Comparison of ENCODE assay signal across 17 cellular contexts in the genomic region with DNA sequence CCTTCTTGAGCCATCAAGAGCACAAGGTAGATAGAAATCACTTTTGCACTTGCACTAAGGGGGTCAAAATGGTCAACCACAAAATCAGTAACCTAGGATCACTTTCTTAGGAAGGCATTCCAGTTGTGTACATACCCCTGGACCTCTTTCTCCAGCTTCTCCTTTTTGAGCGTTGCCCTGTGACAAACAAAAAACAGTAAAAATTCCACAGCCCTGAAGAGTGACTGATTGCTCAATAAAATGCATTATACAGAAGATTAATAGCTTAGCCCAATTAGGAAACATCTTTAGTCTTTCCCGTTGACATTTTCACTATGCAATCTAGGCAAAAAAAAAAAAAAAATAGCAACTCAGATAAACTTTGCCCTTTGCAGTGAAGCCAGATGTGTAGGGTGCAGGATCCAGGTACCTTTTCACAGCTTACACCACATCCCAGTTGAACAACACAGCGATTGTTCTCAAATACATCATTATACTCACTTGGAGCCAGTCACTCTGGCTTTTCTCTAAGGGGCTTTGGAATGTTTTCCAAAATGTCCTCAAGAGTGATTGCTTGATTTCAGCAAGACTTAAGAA. TPM values are rescaled to one million over a fixed set of nuclear protein-coding genes. Genes with fewer than 3 reads are reported as not detected.
"Had no signal": no experiment of that assay in that cellular context is flagged by ENCODE, and none has a peak within 500 bp of the region (broad histone marks: within the 10 kb centered on the region; RNA-seq: fewer than 3 reads in every experiment).

No MANE protein-coding gene starts in this region.

- H3K4me3 ChIP-seq: body of pancreas, gastroesophageal sphincter, suprapubic skin, upper lobe of right lung had no signal

- H3K4me1 ChIP-seq: body of pancreas, gastroesophageal sphincter, suprapubic skin, upper lobe of right lung had no signal

- H3K27ac ChIP-seq: body of pancreas, gastroesophageal sphincter, suprapubic skin, upper lobe of right lung had no signal

- H3K27ac Mint-ChIP-seq: naive thymus-derived CD4-positive, alpha-beta T cell had no signal

- DNase-seq: activated CD4-positive, alpha-beta T cell treated with anti-CD3 and anti-CD28 coated beads, Interleukin-2, amount 50 U/mL, for 1 hour; activated CD4-positive, CD25-positive, alpha-beta regulatory T cell; activated naive CD4-positive, alpha-beta T cell treated with anti-CD3 and anti-CD28 coated beads, Interleukin-2, amount 50 U/mL, for 16 hours; amniotic stem cell; body of pancreas; effector memory CD4-positive, alpha-beta T cell; naive thymus-derived CD4-positive, alpha-beta T cell; posterior cingulate gyrus; stimulated activated CD4-positive, alpha-beta T cell treated with anti-CD3 and anti-CD28 coated beads, Interleukin-4, amount 100 ng/mL, for 1 hour; stimulated activated CD8-positive, alpha-beta memory T cell treated with anti-CD3 and anti-CD28 coated beads, Interleukin-4, amount 100 ng/mL, for 48 hours; stimulated activated naive CD8-positive, alpha-beta T cell treated with anti-CD3 and anti-CD28 coated beads, Interleukin-15, Interleukin-2, amounts not matched to agents 100 U/mL and 50 U/mL, for 24 hours; upper lobe of right lung had no signal

- FAIRE-seq: TTC549 had no signal

- ATAC-seq: body of pancreas; gastroesophageal sphincter; naive thymus-derived CD4-positive, alpha-beta T cell; stimulated activated naive CD8-positive, alpha-beta T cell treated with anti-CD3 and anti-CD28 coated beads, Interleukin-15, Interleukin-2, amounts not matched to agents 100 U/mL and 50 U/mL, for 24 hours; upper lobe of right lung had no signal

- H3K9me3 ChIP-seq: body of pancreas, gastroesophageal sphincter, suprapubic skin, upper lobe of right lung had no signal

- H3K4me1 Mint-ChIP-seq: naive thymus-derived CD4-positive, alpha-beta T cell had no signal

- H3K36me3 Mint-ChIP-seq: naive thymus-derived CD4-positive, alpha-beta T cell had no signal

- H3K4me3 Mint-ChIP-seq: naive thymus-derived CD4-positive, alpha-beta T cell had no signal

- H3K9me3 Mint-ChIP-seq: naive thymus-derived CD4-positive, alpha-beta T cell had no signal

RNA-seq across cellular contexts. Expression of gene COL28A1, which starts 17.9 kb away (rescaled TPM):
- total RNA-seq: lung microvascular endothelial cell; T-helper 1 cell treated with Interleukin-12 subunit alpha and Interleukin-12 subunit beta and Interleukin-4 antibody, amounts not matched to agents 30 ng/mL and 1 ng/mL, for 36 hours had no signal
